ENCODE assay signal across 9 cellular contexts in genomic region chr16:56401482-56401881, GRCh38. TPM values are rescaled to one million over a fixed set of nuclear protein-coding genes. Genes with fewer than 3 reads are reported as not detected.
DNase-seq lines count a peak whose midpoint lies in the region; ATAC-seq, FAIRE-seq and TF ChIP-seq lines count a peak whose summit lies in the region.
"Had no signal": no experiment of that assay in that cellular context is flagged by ENCODE, and none has a peak within 500 bp of the region (broad histone marks: within the 10 kb centered on the region; RNA-seq: fewer than 3 reads in every experiment).

No MANE protein-coding gene starts in this region.

- no peaks in the 10 kb centered on the region for H4K20me1 ChIP-seq in hepatocyte (ENCODE audit: insufficient read depth, poor library complexity, severe bottlenecking)

- H3K9me2 ChIP-seq in hepatocyte (replicated peaks; ENCODE audit: insufficient read depth): no peaks in the 10 kb centered on the region

- H3K79me2 ChIP-seq in hepatocyte: peaks cover 3% of the 10 kb centered on the region

- TF ChIP-seq EP300 in Ishikawa (IDR thresholded peaks at IDR 0.05; ENCODE audit: borderline replicate concordance): no peak

- WGBS in hepatocyte (ENCODE audit: low lambda C conversion rate, missing lambda C conversion rate): 93% methylated on average over 5 of the region's 5 CpGs

- in situ Hi-C loops in astrocyte of the cerebellum (cut with HindIII; ENCODE audit: low sequenced_read_pairs): no loop called here

- H3K4me3 ChIP-seq in astrocyte of the cerebellum (ENCODE audit: low read depth, low read length): no peak overlapping the region
- H3K4me3 ChIP-seq in effector memory CD4-positive, alpha-beta T cell (ENCODE audit: insufficient read depth, low read depth, low read length, poor library complexity, severe bottlenecking): no peak overlapping the region
- no peak overlapping the region for H3K4me3 ChIP-seq in hepatocyte
- no peak overlapping the region for H3K4me3 ChIP-seq in coronary artery
- H3K4me3 ChIP-seq: left ventricle myocardium inferior had no signal

- H3K4me2 ChIP-seq in hepatocyte: no peak overlapping the region

- H3K27ac Mint-ChIP-seq in naive B cell: no peak overlapping the region

- H3K9me3 Mint-ChIP-seq in naive B cell: no peaks in the 10 kb centered on the region

- no peaks in the 10 kb centered on the region for H3K9me3 ChIP-seq in effector memory CD4-positive, alpha-beta T cell (ENCODE audit: control insufficient read depth, low read length)
- no peaks in the 10 kb centered on the region for H3K9me3 ChIP-seq in hepatocyte (ENCODE audit: low read depth)
- H3K9me3 ChIP-seq: left ventricle myocardium inferior had no signal

- H3K4me3 Mint-ChIP-seq in naive B cell: no peak overlapping the region

- peaks cover 1 to 9% (median 8%) of the 10 kb centered on the region in 3 donors for H3K4me1 Mint-ChIP-seq in naive B cell

- no peak overlapping the region for H2AFZ ChIP-seq in hepatocyte

- peak; percentile 27; the same call in 1 of the 2 replicates for TF ChIP-seq RAD21 in Ishikawa (IDR thresholded peaks at IDR 0.05; ENCODE audit: low read depth)

- peaks cover 46% of the 10 kb centered on the region for H3K36me3 ChIP-seq in effector memory CD4-positive, alpha-beta T cell (ENCODE audit: control insufficient read depth, insufficient read depth, low read length)
- no peaks in the 10 kb centered on the region for H3K36me3 ChIP-seq in hepatocyte (replicated peaks; ENCODE audit: insufficient read depth, low read depth)

- DNase-seq in ELF-1 (ENCODE audit: low read depth, low spot score) (peak; percentile 42), astrocyte of the cerebellum (ENCODE audit: low read depth) (no peak), naive B cell (no peak), hepatocyte (ENCODE audit: low spot score) (no peak), coronary artery (ENCODE audit: low spot score) (no peak), HTR-8/SVneo (ENCODE audit: insufficient read length, low spot score) (no peak)
- no peak for DNase-seq in effector memory CD4-positive, alpha-beta T cell
- DNase-seq: left ventricle myocardium inferior had no signal

- no peak for FAIRE-seq in HTR-8/SVneo (lab: Jason Lieb, UNC)

- no peaks in the 10 kb centered on the region for H3K4me1 ChIP-seq in effector memory CD4-positive, alpha-beta T cell (ENCODE audit: control insufficient read depth, insufficient read depth, low read length, poor library complexity, severe bottlenecking)
- H3K4me1 ChIP-seq in hepatocyte (ENCODE audit: insufficient read depth): no peaks in the 10 kb centered on the region

- no peaks in the 10 kb centered on the region for H3K27me3 Mint-ChIP-seq in naive B cell

- no peaks in the 10 kb centered on the region for H3K27me3 ChIP-seq in effector memory CD4-positive, alpha-beta T cell (replicated peaks; ENCODE audit: control insufficient read depth, insufficient read depth, low read length, poor library complexity, severe bottlenecking)
- no peaks in the 10 kb centered on the region for H3K27me3 ChIP-seq in hepatocyte

- H3K36me3 Mint-ChIP-seq in naive B cell: peaks cover 18 to 21% of the 10 kb centered on the region in 2 donors

- ATAC-seq in naive B cell (ENCODE audit: low read depth in 2 of 2): peak; percentile 47 to 52

- TF ChIP-seq CTCF in astrocyte of the cerebellum (IDR thresholded peaks at IDR 0.05; ENCODE audit: low read depth, low read length, missing control alignments) (peak; percentile 38), hepatocyte (IDR thresholded peaks at IDR 0.05; ENCODE audit: poor library complexity) (no peak), coronary artery (IDR thresholded peaks at IDR 0.05) (no peak)

- H3K27ac ChIP-seq in effector memory CD4-positive, alpha-beta T cell (ENCODE audit: insufficient read depth, low read length, poor library complexity, severe bottlenecking): no peak overlapping the region
- no peak overlapping the region for H3K27ac ChIP-seq in hepatocyte
- H3K27ac ChIP-seq in coronary artery: no peak overlapping the region
- H3K27ac ChIP-seq: left ventricle myocardium inferior had no signal

TF ChIP-seq in Ishikawa, 13 proteins besides CTCF, POLR2A, EP300 and RAD21:
- TF ChIP-seq TEAD4 (IDR thresholded peaks at IDR 0.05) (no peak), ZBTB7A (IDR thresholded peaks at IDR 0.05; ENCODE audit: low read depth) (no peak), YY1 (IDR thresholded peaks at IDR 0.05; ENCODE audit: low read depth) (no peak), REST (IDR thresholded peaks at IDR 0.05; ENCODE audit: low read depth) (no peak), EGR1 (IDR thresholded peaks at IDR 0.05) (no peak), TAF1 (IDR thresholded peaks at IDR 0.05; ENCODE audit: low read depth) (no peak), USF1 (IDR thresholded peaks at IDR 0.05) (no peak), FOXM1 (IDR thresholded peaks at IDR 0.05; ENCODE audit: borderline replicate concordance, low read depth) (no peak), TCF12 (IDR thresholded peaks at IDR 0.05; ENCODE audit: low read depth) (no peak), MAX (IDR thresholded peaks at IDR 0.05) (no peak), CREB1 (IDR thresholded peaks at IDR 0.05; ENCODE audit: low read depth) (no peak), CEBPB (IDR thresholded peaks at IDR 0.05) (no peak), NFIC (IDR thresholded peaks at IDR 0.05) (no peak)
TF ChIP-seq in Ishikawa: peak in this region for 0.

RNA-seq across cellular contexts. Expression of gene AMFR, which starts 23.9 kb away (rescaled TPM):
- polyA plus RNA-seq in naive B cell (ENCODE audit: low read depth in 6 of 6) (100 to 1,000 TPM in 3 of 6 donors, 10 to 100 TPM in 3; 54.4 to 290 (median 98.6) TPM), hepatocyte (56.2 and 67.2 TPM in 2 replicates)
- 109 and 135 TPM in 2 replicates for total RNA-seq in hepatocyte

RNA-seq across cellular contexts. Expression of gene NUDT21, which starts 49.6 kb away (rescaled TPM):
- polyA plus RNA-seq in naive B cell (ENCODE audit: low read depth in 6 of 6): 10 to 100 TPM; 61.6 to 83.9 (median 71.4) TPM
- 75.3 and 76.6 TPM in 2 replicates for total RNA-seq in hepatocyte
- 44.7 and 47.4 TPM in 2 replicates for polyA plus RNA-seq in hepatocyte

RNA-seq across cellular contexts. Expression of gene OGFOD1, which starts 49.9 kb away (rescaled TPM):
- polyA plus RNA-seq in naive B cell (ENCODE audit: low read depth in 6 of 6) (10 to 100 TPM; 48.7 to 84.1 (median 69.7) TPM), hepatocyte (37.0 and 55.5 TPM in 2 replicates)
- total RNA-seq in hepatocyte: 45.6 and 58.9 TPM in 2 replicates
